In the genomic region with DNA sequence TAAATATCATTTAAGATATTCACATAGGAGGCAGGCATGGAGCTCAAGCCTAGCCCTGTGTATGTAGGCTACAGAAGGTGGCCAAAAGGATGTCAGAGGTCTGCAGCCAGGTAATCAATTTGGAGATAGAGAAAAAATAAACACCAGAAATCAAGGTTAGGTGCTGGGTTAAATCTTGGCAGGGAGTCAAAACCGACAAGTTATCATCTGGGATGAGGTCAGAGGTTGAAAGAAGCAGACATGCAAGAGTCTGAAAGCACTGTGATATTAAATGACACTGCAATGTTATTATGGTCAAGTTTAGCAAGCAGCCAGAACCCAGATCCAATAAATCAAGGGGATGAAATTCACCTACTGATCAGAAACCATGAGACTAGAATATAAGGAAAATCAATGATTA, we compare ENCODE assay signal across 1 cellular context.
TF ChIP-seq lines count a peak whose summit lies in the region.

No MANE protein-coding gene starts in this region.

TF ChIP-seq in HepG2, 621 proteins besides CTCF, POLR2A, EP300 and RAD21:
- TF ChIP-seq, protein P1, sequence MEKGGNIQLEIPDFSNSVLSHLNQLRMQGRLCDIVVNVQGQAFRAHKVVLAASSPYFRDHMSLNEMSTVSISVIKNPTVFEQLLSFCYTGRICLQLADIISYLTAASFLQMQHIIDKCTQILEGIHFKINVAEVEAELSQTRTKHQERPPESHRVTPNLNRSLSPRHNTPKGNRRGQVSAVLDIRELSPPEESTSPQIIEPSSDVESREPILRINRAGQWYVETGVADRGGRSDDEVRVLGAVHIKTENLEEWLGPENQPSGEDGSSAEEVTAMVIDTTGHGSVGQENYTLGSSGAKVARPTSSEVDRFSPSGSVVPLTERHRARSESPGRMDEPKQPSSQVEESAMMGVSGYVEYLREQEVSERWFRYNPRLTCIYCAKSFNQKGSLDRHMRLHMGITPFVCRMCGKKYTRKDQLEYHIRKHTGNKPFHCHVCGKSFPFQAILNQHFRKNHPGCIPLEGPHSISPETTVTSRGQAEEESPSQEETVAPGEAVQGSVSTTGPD (CRISPR knock-in tag; IDR thresholded peaks at IDR 0.05), result no peak
- TF ChIP-seq ONECUT2 (CRISPR knock-in tag; IDR thresholded peaks at IDR 0.05), result no peak
- TF ChIP-seq ZFP36 (IDR thresholded peaks at IDR 0.05; ENCODE audit: borderline replicate concordance, low read depth, low read length, partially characterized antibody), result no peak
TF ChIP-seq in HepG2: peak in this region for 0.
